ENCODE assay signal across 8 cellular contexts in genomic region chr22:42553475-42554361, GRCh38. TPM values are rescaled to one million over a fixed set of nuclear protein-coding genes. Genes with fewer than 3 reads are reported as not detected.
A peak's percentile ranks its signal among the peaks of the same experiment; 100 is the strongest.
DNase-seq lines count a peak whose midpoint lies in the region; ATAC-seq and TF ChIP-seq lines count a peak whose summit lies in the region.

SERHL2 (plus strand) TSS chr22:42553956; CDS start chr22:42554021, 65 bp downstream.

- BruUV-seq in A673 (replicated peaks; lab: Mats Ljungman, UMichigan), result no TSS peak

- peaks cover 5% of the 10 kb centered on the region for H3K4me1 ChIP-seq in A673 (ENCODE audit: insufficient read depth, low read length, poor library complexity, severe bottlenecking)
- peaks cover 15% of the 10 kb centered on the region; the same call in 1 of the 2 replicates for H3K4me1 ChIP-seq in HUES6 (ENCODE audit: control insufficient read depth, insufficient read depth, low read length)
- no peaks in the 10 kb centered on the region for H3K4me1 ChIP-seq in ovary (ENCODE audit: insufficient read depth)
- peaks cover 3 to 7% of the 10 kb centered on the region in 2 donors for H3K4me1 ChIP-seq in thoracic aorta (ENCODE audit: control insufficient read depth in 1 of 2, low read depth in 2 of 2)

- TF ChIP-seq EP300 in ovary (IDR thresholded peaks at IDR 0.05), result no peak

- TF ChIP-seq CTCF in A673 (conservative IDR thresholded peaks at IDR 0.05; ENCODE audit: low read depth, low read length) (no peak), ovary (IDR thresholded peaks at IDR 0.05) (no peak), thoracic aorta (IDR thresholded peaks at IDR 0.05) (no peak)

- whole genome bisulfite sequencing in ovary, 3 donors, result 0 to 2% (median 1%) methylated on average over 50 to 75 of the region's 75 CpGs

- H3K9me3 ChIP-seq in A673 (ENCODE audit: low read depth, low read length, poor library complexity, severe bottlenecking) (no peaks in the 10 kb centered on the region), HUES6 (ENCODE audit: control insufficient read depth, insufficient read depth, low read depth, low read length) (peaks cover 3% of the 10 kb centered on the region; the same call in 1 of the 2 replicates), ovary (no peaks in the 10 kb centered on the region), thoracic aorta (no peaks in the 10 kb centered on the region)

- peak within 1 kb of the TSS; percentile 48 for H3K4me3 ChIP-seq in A673 (ENCODE audit: low read depth, low read length, poor library complexity, severe bottlenecking)
- peak within 1 kb of the TSS; percentile 66 for H3K4me3 ChIP-seq in HUES6 (ENCODE audit: low read depth, low read length)
- peak within 1 kb of the TSS; percentile 50 for H3K4me3 ChIP-seq in ovary
- peak within 1 kb of the TSS; percentile 83 for H3K4me3 ChIP-seq in thoracic aorta

- no peaks in the 10 kb centered on the region for H3K36me3 Mint-ChIP-seq in activated naive CD8-positive, alpha-beta T cell

- no peaks in the 10 kb centered on the region for H3K27me3 Mint-ChIP-seq in activated naive CD8-positive, alpha-beta T cell

- no peak within 1 kb of the TSS for H3K27ac Mint-ChIP-seq in activated naive CD8-positive, alpha-beta T cell

- CTCF ChIA-PET in A673 (lab: Charles Lee), result no interaction called here

- H3K27ac ChIP-seq in A673 (ENCODE audit: low read depth, low read length, poor library complexity, severe bottlenecking) (no peak within 1 kb of the TSS), HUES6 (ENCODE audit: low read depth, low read length) (no peak within 1 kb of the TSS), ovary (peak within 1 kb of the TSS in 1 of 2 donors; percentile 73), thoracic aorta (no peak within 1 kb of the TSS)

- ATAC-seq in GM18909 (IDR thresholded peaks at IDR 0.05; ENCODE audit: poor library complexity, unreplicated experiment) (peak; percentile 66), SK-N-SH treated with all-trans-retinoic acid at 6 μM for 48 hours (peak; percentile 96), Right ventricle myocardium inferior (peak; percentile 98), thoracic aorta (ENCODE audit: insufficient number of reproducible peaks, low FRiP score, low read depth) (peak; percentile 81)

- DNase-seq in A673 (ENCODE audit: low spot score) (peak; percentile 89), Right ventricle myocardium inferior (ENCODE audit: missing footprints) (peak; percentile 90), ovary (peak; percentile 91 to 94 (median 93)), thoracic aorta (ENCODE audit: low spot score) (peak; percentile 30)

- H3K9ac ChIP-seq in HUES6 (ENCODE audit: low read length), result peak within 1 kb of the TSS; percentile 47

- H3K36me3 ChIP-seq in A673 (ENCODE audit: insufficient read depth, low read length, poor library complexity, severe bottlenecking) (no peaks in the 10 kb centered on the region), HUES6 (ENCODE audit: control insufficient read depth, insufficient read depth, low read length) (no peaks in the 10 kb centered on the region), ovary (no peaks in the 10 kb centered on the region), thoracic aorta (no peaks in the 10 kb centered on the region)

- no peaks in the 10 kb centered on the region for H3K27me3 ChIP-seq in A673 (replicated peaks; ENCODE audit: insufficient read depth, low read depth, low read length, poor library complexity)
- peaks cover 19% of the 10 kb centered on the region for H3K27me3 ChIP-seq in HUES6 (ENCODE audit: control insufficient read depth, insufficient read depth, low read length)
- no peaks in the 10 kb centered on the region for H3K27me3 ChIP-seq in ovary
- H3K27me3 ChIP-seq in thoracic aorta (replicated peaks; ENCODE audit: insufficient read depth), result no peaks in the 10 kb centered on the region

- no peak for TF ChIP-seq POLR2A in ovary (IDR thresholded peaks at IDR 0.05)

- H3K9me3 Mint-ChIP-seq in activated naive CD8-positive, alpha-beta T cell (ENCODE audit: low read depth), result no peaks in the 10 kb centered on the region

- H3K4me3 Mint-ChIP-seq in activated naive CD8-positive, alpha-beta T cell, result peak within 1 kb of the TSS; percentile 84

- intact Hi-C loops in A673 (cut with micrococcal nuclease; ENCODE audit: unreplicated experiment) (no loop called here), Right ventricle myocardium inferior (cut with DNase I) (loop anchor here (5.0 kb wide), 2 partner anchors 59 to 461 kb away; partner anchors contain the start of genes NDUFA6 and POLDIP3), ovary (cut with DNase I) (no loop called here)

- POLR2A ChIA-PET in A673 (lab: Charles Lee; ENCODE audit: low non-redundant PET), result interaction anchor here (0.7 kb wide), 1 partner anchor 9 kb away, joined by 6 read pairs; no protein-coding TSS in a partner anchor

- peaks cover 8% of the 10 kb centered on the region for H3K4me1 Mint-ChIP-seq in activated naive CD8-positive, alpha-beta T cell (ENCODE audit: low read depth)

TF ChIP-seq in SK-N-SH treated with all-trans-retinoic acid at 6 μM for 48 hours, 23 proteins besides CTCF, POLR2A, EP300 and RAD21 (continues in another document):
- TF ChIP-seq RARB (CRISPR knock-in tag; IDR thresholded peaks at IDR 0.05) (no peak), ZNF70 (CRISPR knock-in tag; IDR thresholded peaks at IDR 0.05) (no peak), CREB5 (CRISPR knock-in tag; IDR thresholded peaks at IDR 0.05; ENCODE audit: low read depth) (no peak), CSRNP3 (CRISPR knock-in tag; IDR thresholded peaks at IDR 0.05) (no peak), ZFP30 (CRISPR knock-in tag; IDR thresholded peaks at IDR 0.05) (no peak), GLIS3 (CRISPR knock-in tag; IDR thresholded peaks at IDR 0.05) (no peak), PPARA (CRISPR knock-in tag; IDR thresholded peaks at IDR 0.05; ENCODE audit: borderline replicate concordance) (no peak), TSHZ2 (CRISPR knock-in tag; IDR thresholded peaks at IDR 0.05) (no peak), ESRRG (CRISPR knock-in tag; IDR thresholded peaks at IDR 0.05) (no peak), ZNF565 (CRISPR knock-in tag; conservative IDR thresholded peaks at IDR 0.05; ENCODE audit: low read depth) (no peak), ISL1 (CRISPR knock-in tag; IDR thresholded peaks at IDR 0.05) (no peak), BACH2 (CRISPR knock-in tag; IDR thresholded peaks at IDR 0.05; ENCODE audit: borderline replicate concordance) (no peak), ARNTL (CRISPR knock-in tag; IDR thresholded peaks at IDR 0.05; ENCODE audit: borderline replicate concordance, low read depth) (no peak)

RNA-seq across cellular contexts. Expression of gene SERHL2, which starts in this region (rescaled TPM):
- total RNA-seq in A673 (2021) (0.49 and 0.96 TPM in 2 replicates), Right ventricle myocardium inferior (2.6 TPM), ovary (10 to 100 TPM in 6 of 7 donors, 1 to 10 TPM in 1; 8.1 to 27.8 (median 14.9) TPM), thoracic aorta (1 to 10 TPM in 1 of 2 donors, not detected in 1; 1.9 TPM)
- 10 to 100 TPM; 14.3 to 22.5 TPM for polyA plus RNA-seq in ovary

Comparison
In these comparisons a context has a peak if more than half of its experiments do, and no peak if none do; other contexts are left out.
1. Peak in DNase-seq and H3K4me3 ChIP-seq in A673; RNA of the gene not detected or under 1 TPM.
2. DNase-seq: peak in every context shown above with its lines; median percentile 93 in ovary; 90 in Right ventricle myocardium inferior; 89 in A673; 30 in thoracic aorta.